ENCODE assay signal across 19 cellular contexts in genomic region chr5:39091940-39092580, GRCh38. TPM values are rescaled to one million over a fixed set of nuclear protein-coding genes. Genes with fewer than 3 reads are reported as not detected.
A peak's percentile ranks its signal among the peaks of the same experiment; 100 is the strongest.
DNase-seq lines count a peak whose midpoint lies in the region; ATAC-seq, FAIRE-seq and TF ChIP-seq lines count a peak whose summit lies in the region.
"Had no signal": no experiment of that assay in that cellular context is flagged by ENCODE, and none has a peak within 500 bp of the region (broad histone marks: within the 10 kb centered on the region; RNA-seq: fewer than 3 reads in every experiment).

No MANE protein-coding gene starts in this region.

- H3K36me3 ChIP-seq in K562 (ENCODE audit: control insufficient read depth, insufficient read depth, low read length): no peaks in the 10 kb centered on the region

- in situ Hi-C loops in K562 (cut with MboI): no loop called here

- no peaks in the 10 kb centered on the region for H3K9me1 ChIP-seq in K562 (ENCODE audit: control insufficient read depth, insufficient read depth, low read length)

- TF ChIP-seq CTCF in AG04450 (IDR thresholded peaks at IDR 0.05; ENCODE audit: low read depth, low read length) (no peak), HFFc6 (IDR thresholded peaks at IDR 0.05) (no peak), K562 (IDR thresholded peaks at IDR 0.05 in 2 of 3, conservative IDR thresholded peaks at IDR 0.05 in 1 of 3; ENCODE audit: insufficient read depth in 2 of 3, low read depth in 1 of 3, low read length in 3 of 3) (no peak), nephron (IDR thresholded peaks at IDR 0.05; ENCODE audit: unreplicated experiment in 3 of 3) (no peak)

- peaks cover 20% of the 10 kb centered on the region for H3K4me1 Mint-ChIP-seq in HFFc6 (ENCODE audit: low read depth)
- peaks cover 8% of the 10 kb centered on the region for H3K4me1 Mint-ChIP-seq in nephron
- peaks cover 0 to under 1% (median 0%) of the 10 kb centered on the region in 3 donors for H3K4me1 Mint-ChIP-seq in T-cell
- H3K4me1 Mint-ChIP-seq: B cell, H9 had no signal

- no peak for TF ChIP-seq RAD21 in K562 (CRISPR knock-in tag; conservative IDR thresholded peaks at IDR 0.05 in 1 of 2, IDR thresholded peaks at IDR 0.05 in 1 of 2)

- intact Hi-C loops in K562 (cut with micrococcal nuclease): no loop called here

- H3K9me3 Mint-ChIP-seq in HFFc6: peaks cover 6% of the 10 kb centered on the region; the same call in 1 of the 2 replicates
- H3K9me3 Mint-ChIP-seq in nephron: peaks cover 6% of the 10 kb centered on the region
- H3K9me3 Mint-ChIP-seq in T-cell: no peaks in the 10 kb centered on the region
- H3K9me3 Mint-ChIP-seq: CD4-positive, alpha-beta T cell had no signal

- no peaks in the 10 kb centered on the region for H3K79me2 ChIP-seq in K562 (ENCODE audit: control insufficient read depth, insufficient read depth, low read length)

- POLR2A ChIA-PET in AG04450 (lab: Yijun Ruan, JAX): no interaction called here
- POLR2A ChIA-PET in K562 (lab: Yijun Ruan, JAX): interaction anchor here (2.1 kb wide), 1 partner anchor 8 kb away, joined by 5 read pairs; no protein-coding TSS in a partner anchor
- POLR2A ChIA-PET in T-cell (lab: Charles Lee): no interaction called here

- BruUV-seq in K562 (replicated peaks; lab: Mats Ljungman, UMichigan): no TSS peak

- H3K27ac ChIP-seq in AG04450 (ENCODE audit: low read depth, low read length) (peak overlapping the region; percentile 59), K562 (ENCODE audit: extremely low read depth, low read depth, low read length) (no peak overlapping the region)

- peak overlapping the region; percentile 32; the same call in 1 of the 2 replicates for H2AFZ ChIP-seq in K562 (ENCODE audit: low read depth, low read length)

- DNase-seq in AG04450 (ENCODE audit: low read depth, low spot score): no peak
- no peak for DNase-seq in HFFc6
- no peak for DNase-seq in K562 (ENCODE audit: extremely low read depth in 1 of 4, low spot score in 3 of 4)
- DNase-seq in superior temporal gyrus (ENCODE audit: extremely low spot score): no peak
- DNase-seq in T-cell: no peak
- DNase-seq in DMS 273 treated with DMSO at 0.1 percent for 48 hours (lab: John Stamatoyannopoulos, UW): no peak
- DNase-seq: ACHN; CD4-positive, alpha-beta T cell; GF-D8; H9; KG1; NCI-H1092; NCI-H2107; NCI-H345; NCI-H526 treated with DMSO at 0.1 percent for 48 hours; Right ventricle myocardium superior had no signal

- no peaks in the 10 kb centered on the region for H3K27me3 ChIP-seq in AG04450 (ENCODE audit: control insufficient read depth, insufficient read depth, low read length)
- H3K27me3 ChIP-seq in K562 (ENCODE audit: control insufficient read depth in 2 of 2, insufficient read depth in 2 of 2, low read length in 2 of 2): no peaks in the 10 kb centered on the region

- CTCF ChIA-PET in AG04450 (lab: Charles Lee): interaction anchor here (5.7 kb wide), 1 partner anchor 11 kb away, joined by 45 read pairs; no protein-coding TSS in a partner anchor
- CTCF ChIA-PET in K562 (lab: Yijun Ruan, JAX; ENCODE audit: low intra/inter-chr PET ratio): interaction anchor here (0.7 kb wide), 1 partner anchor 11 kb away, joined by 3 read pairs; no protein-coding TSS in a partner anchor
- CTCF ChIA-PET in T-cell (lab: Charles Lee): no interaction called here

- no peak for FAIRE-seq in K562 (lab: Jason Lieb, UNC)

- H3K4me2 ChIP-seq in K562 (ENCODE audit: insufficient read depth, low read length): no peak overlapping the region

- 58% methylated on average over 7 of the region's 7 CpGs for WGBS in K562 (ENCODE audit: insufficient coverage, low coverage, missing lambda C conversion rate)

- TF ChIP-seq EP300 in K562 (IDR thresholded peaks at IDR 0.05; ENCODE audit: low read length): no peak

- ATAC-seq in K562: no peak; the same call in 1 of the 3 replicates
- ATAC-seq in T-cell (replicated peaks in 1 of 4): no peak
- no peak for ATAC-seq in GM21619 (IDR thresholded peaks at IDR 0.05; ENCODE audit: unreplicated experiment)

- TF ChIP-seq POLR2A in K562 (conservative IDR thresholded peaks at IDR 0.05): no peak

- no peaks in the 10 kb centered on the region for H4K20me1 ChIP-seq in K562 (replicated peaks; ENCODE audit: control insufficient read depth, insufficient read depth, low read length)

- H3K27me3 Mint-ChIP-seq in HFFc6 (ENCODE audit: insufficient read depth): no peaks in the 10 kb centered on the region; the same call in 1 of the 2 replicates
- peaks cover 4% of the 10 kb centered on the region for H3K27me3 Mint-ChIP-seq in nephron (ENCODE audit: low read depth)
- H3K27me3 Mint-ChIP-seq in T-cell: peaks cover 12 to 15% of the 10 kb centered on the region in 2 donors

- H3K4me1 ChIP-seq in K562 (replicated peaks in 1 of 2; ENCODE audit: control insufficient read depth in 2 of 2, insufficient read depth in 2 of 2, low read length in 2 of 2): peaks cover 0 to 2% of the 10 kb centered on the region in 2 experiments; a peak in 2 of 5 replicates

- no peaks in the 10 kb centered on the region for H3K9me3 ChIP-seq in AG04450 (ENCODE audit: control insufficient read depth, insufficient read depth, low read length)
- H3K9me3 ChIP-seq in K562 (replicated peaks; ENCODE audit: control insufficient read depth, insufficient read depth, low read depth, low read length): no peaks in the 10 kb centered on the region; the same call in 1 of the 2 replicates

- H3K36me3 Mint-ChIP-seq in HFFc6 (ENCODE audit: low read depth): peaks cover 18% of the 10 kb centered on the region
- no peaks in the 10 kb centered on the region for H3K36me3 Mint-ChIP-seq in nephron (ENCODE audit: low read depth)
- no peaks in the 10 kb centered on the region for H3K36me3 Mint-ChIP-seq in T-cell

- H3K4me3 Mint-ChIP-seq in HFFc6 (peak overlapping the region; percentile 25), nephron (no peak overlapping the region), T-cell (no peak overlapping the region)
- H3K4me3 Mint-ChIP-seq: B cell; CD4-positive, alpha-beta T cell; H9 had no signal

- H3K27ac Mint-ChIP-seq in HFFc6 (peak overlapping the region; percentile 45; the same call in 1 of the 2 replicates), nephron (peak overlapping the region; percentile 9 to 72 (median 15)), T-cell (no peak overlapping the region)
- H3K27ac Mint-ChIP-seq: B cell; CD4-positive, alpha-beta T cell had no signal

- H3K4me3 ChIP-seq in AG04450 (ENCODE audit: low read depth, low read length) (no peak overlapping the region), K562 (no peak overlapping the region)

- no peak overlapping the region for H3K9ac ChIP-seq in K562 (ENCODE audit: insufficient read depth in 1 of 2, low read depth in 2 of 2, low read length in 2 of 2)

TF ChIP-seq in K562, 482 proteins besides CTCF, POLR2A, EP300 and RAD21 (continues in another document):
- no peak for TF ChIP-seq ZNF77 (CRISPR knock-in tag; IDR thresholded peaks at IDR 0.05)
- TF ChIP-seq ZFP36 (IDR thresholded peaks at IDR 0.05; ENCODE audit: low read depth, low read length, partially characterized antibody): peak; percentile 50
- TF ChIP-seq NR3C1 (CRISPR knock-in tag; IDR thresholded peaks at IDR 0.05): no peak
- TF ChIP-seq CGGBP1 (CRISPR knock-in tag; IDR thresholded peaks at IDR 0.05): no peak

RNA-seq across cellular contexts. Expression of gene RICTOR, which starts 17.9 kb away (rescaled TPM):
- polyA plus RNA-seq in AG04450 (2011; rRNA removed) (9.9 and 15.6 TPM in 2 replicates), K562 (2011; rRNA removed) (31.7 and 46.6 TPM in 2 replicates), K562 (2014; fragmentation: Illumina TruSeq; extraction: Trizol) (18.8 and 19.7 TPM in 2 replicates), K562 (2014; fragmentation: Nextera tagmentation; extraction: Ambion mirVana) (10 to 100 TPM; 13.9 to 15.9 TPM), K562 (2014; rRNA removed) (14.2 and 17.0 TPM in 2 replicates)
- 34.3 and 65.9 TPM in 2 replicates for polyA minus RNA-seq in AG04450 (2011; rRNA and poly(A)+ RNA removed)
- 10 to 100 TPM; 16.1 to 24.0 (median 20.1) TPM for total RNA-seq in HFFc6 (2021; fragmentation: NEBNext Ultra II Directional; extraction: Animal tissue kit (Norgen Biotek cat#: 25700))
- total RNA-seq in K562 (2011; cell fraction: chromatin; rRNA removed; ENCODE audit: low replicate concordance): 131 and 332 TPM in 2 replicates
- 38.0 and 56.7 TPM in 2 replicates for total RNA-seq in K562 (2011; cell fraction: nucleolus; rRNA removed)
- total RNA-seq in K562 (2011; cell fraction: nucleoplasm; rRNA removed): 86.9 and 126 TPM in 2 replicates
- total RNA-seq in K562 (2014; rRNA removed) (18.1 and 22.6 TPM in 2 replicates), K562 (2014; rRNA removed; fragmentation: Illumina TruSeq; extraction: Trizol) (37.6 and 47.4 TPM in 2 replicates), K562 (2015; rRNA removed; fragmentation: Illumina TruSeq; extraction: Trizol) (32.3 and 35.2 TPM in 2 replicates), K562 (2021) (41.0 and 43.2 TPM in 2 replicates), T-cell (10 to 100 TPM; 68.5 to 85.8 (median 74.8) TPM)
- polyA plus RNA-seq in K562 (2011; cell fraction: cytosol; rRNA removed): 9.1 and 16.2 TPM in 2 replicates
- 58.1 and 62.5 TPM in 2 replicates for polyA plus RNA-seq in K562 (2011; cell fraction: nucleus; rRNA removed)
- 11.7 and 13.1 TPM in 2 replicates for polyA plus RNA-seq in K562 (2012)
- 205 and 242 TPM in 2 replicates for polyA minus RNA-seq in K562 (2011; rRNA and poly(A)+ RNA removed)
- 41.3 and 55.6 TPM in 2 replicates for polyA minus RNA-seq in K562 (2011; cell fraction: cytosol; rRNA and poly(A)+ RNA removed)
- polyA minus RNA-seq in K562 (2011; cell fraction: nucleus; rRNA and poly(A)+ RNA removed): 123 and 176 TPM in 2 replicates

Comparison
In these comparisons a context has a peak if more than half of its experiments do, and no peak if none do; other contexts are left out.
1. H3K27ac Mint-ChIP-seq: peak in HFFc6 (single experiment) and nephron (3 of 3); none in T-cell (0 of 2).
2. CTCF ChIA-PET loops: an anchor here in AG04450 (5.7 kb wide) and K562 (0.7 kb wide); none called in T-cell.